In genomic region chr7:155198901-155199845, GRCh38 we compare ENCODE assay signal across 9 cellular contexts.
DNase-seq lines count a peak whose midpoint lies in the region; ATAC-seq, FAIRE-seq and TF ChIP-seq lines count a peak whose summit lies in the region.
"Had no signal": no experiment of that assay in that cellular context is flagged by ENCODE, and none has a peak within 500 bp of the region (broad histone marks: within the 10 kb centered on the region; RNA-seq: fewer than 3 reads in every experiment).

No MANE protein-coding gene starts in this region.

- ATAC-seq in HG03439 (IDR thresholded peaks at IDR 0.05; ENCODE audit: unreplicated experiment) (no peak), Right ventricle myocardium inferior (no peak)

- no peak for TF ChIP-seq POLR2A in GM12891 (IDR thresholded peaks at IDR 0.05; ENCODE audit: low read depth, low read length)

- H3K36me3 Mint-ChIP-seq in HFFc6 (ENCODE audit: low read depth): peaks cover 8% of the 10 kb centered on the region; the same call in 1 of the 2 replicates

- H3K9me3 Mint-ChIP-seq in HFFc6: peaks cover 5% of the 10 kb centered on the region

- peak overlapping the region; percentile 27; the same call in 1 of the 2 replicates for H3K27ac Mint-ChIP-seq in HFFc6

- peaks cover 4% of the 10 kb centered on the region for H3K27me3 Mint-ChIP-seq in HFFc6 (ENCODE audit: insufficient read depth)

- intact Hi-C loops in Right ventricle myocardium inferior (cut with DNase I): no loop called here

- H3K4me3 Mint-ChIP-seq in HFFc6: no peak overlapping the region

- peak; percentile 16 for FAIRE-seq in GM12891 (lab: Jason Lieb, UNC)

- DNase-seq in GM12891 (ENCODE audit: insufficient read length, low spot score): no peak
- peak; percentile 37 for DNase-seq in HFFc6
- DNase-seq in activated CD4-positive, alpha-beta T cell treated with anti-CD3 and anti-CD28 coated beads for 48 hours: peak; percentile 68
- peak; percentile 20 for DNase-seq in mesenteric fat pad (ENCODE audit: low spot score)
- DNase-seq in mucosa of gallbladder (ENCODE audit: low spot score): no peak
- DNase-seq in NOMO-1 (lab: John Stamatoyannopoulos, UW; ENCODE audit: unreplicated experiment in 2 of 2): no peak
- DNase-seq in Right ventricle myocardium inferior (ENCODE audit: missing footprints): no peak
- DNase-seq: left ventricle myocardium inferior had no signal

- no peak for TF ChIP-seq CTCF in HFFc6 (IDR thresholded peaks at IDR 0.05)

- peaks cover 23% of the 10 kb centered on the region for H3K4me1 Mint-ChIP-seq in HFFc6 (ENCODE audit: low read depth)

TF ChIP-seq in GM12891, 5 proteins besides CTCF, POLR2A, EP300 and RAD21:
- peak; percentile 66; the same call in 1 of the 2 replicates for TF ChIP-seq POU2F2 (IDR thresholded peaks at IDR 0.05; ENCODE audit: low read depth, low read length)
- TF ChIP-seq TAF1 (IDR thresholded peaks at IDR 0.05; ENCODE audit: low read depth, low read length): peak; percentile 23; the same call in 1 of the 2 replicates
- no peak for TF ChIP-seq POLR2AphosphoS5 (IDR thresholded peaks at IDR 0.05; ENCODE audit: low read depth, low read length)
- TF ChIP-seq SPI1 (IDR thresholded peaks at IDR 0.05; ENCODE audit: low read depth, low read length): no peak

Comparison
In these comparisons a context has a peak if more than half of its experiments do, and no peak if none do; other contexts are left out.
1. DNase-seq: peak in HFFc6 (single experiment), activated CD4-positive, alpha-beta T cell treated with anti-CD3 and anti-CD28 coated beads for 48 hours (single experiment) and mesenteric fat pad (single experiment); none in GM12891 (single experiment), mucosa of gallbladder (single experiment), NOMO-1 (0 of 2) and Right ventricle myocardium inferior (single experiment).